Comparison of ENCODE assay signal across 17 cellular contexts in the genomic region with DNA sequence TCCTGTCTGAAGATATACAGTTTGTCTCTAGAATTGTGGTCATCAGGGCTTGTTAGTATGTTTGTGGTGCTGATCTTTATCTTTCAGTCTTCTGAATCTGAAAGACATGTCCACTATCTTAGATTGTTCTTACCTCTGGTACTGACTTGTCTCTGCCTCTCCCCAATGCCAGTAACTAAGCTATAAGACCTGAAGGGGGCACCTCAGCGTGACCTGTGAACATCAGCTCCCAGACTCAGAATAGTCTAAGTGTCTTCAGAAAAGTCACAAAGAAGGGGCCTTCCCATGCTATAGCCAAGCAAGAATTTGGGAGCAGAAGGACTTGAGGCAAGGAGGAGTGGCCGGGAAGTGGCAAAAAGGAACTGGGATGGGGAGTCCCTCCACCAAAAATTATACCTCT.
DNase-seq lines count a peak whose midpoint lies in the region; ATAC-seq and TF ChIP-seq lines count a peak whose summit lies in the region.
"Had no signal": no experiment of that assay in that cellular context is flagged by ENCODE, and none has a peak within 500 bp of the region (broad histone marks: within the 10 kb centered on the region; RNA-seq: fewer than 3 reads in every experiment).

No MANE protein-coding gene starts in this region.

- ATAC-seq in HG03280 (IDR thresholded peaks at IDR 0.05; ENCODE audit: unreplicated experiment): peak; percentile 65
- ATAC-seq: HCT116 had no signal

- intact Hi-C loops in stomach (cut with DNase I; ENCODE audit: low total_unique reads): no loop called here

- no peak overlapping the region for H3K9ac ChIP-seq in SU-DHL-6 (ENCODE audit: low read length)

- H4K20me1 ChIP-seq in SU-DHL-6 (ENCODE audit: low read depth, low read length): no peaks in the 10 kb centered on the region

- DNase-seq in GM12865 (ENCODE audit: low read depth): peak; percentile 8
- peak; percentile 4 for DNase-seq in germinal center (ENCODE audit: low spot score)
- DNase-seq in NCI-H2107 (lab: John Stamatoyannopoulos, UW): no peak
- DNase-seq in stomach: no peak
- no peak for DNase-seq in cerebellar cortex (ENCODE audit: low spot score)
- no peak for DNase-seq in NCI-H187 (lab: John Stamatoyannopoulos, UW)
- DNase-seq: Calu3; CD4-positive, alpha-beta T cell; EL; NCI-H1092 treated with DMSO at 0.1 percent for 48 hours; NCI-H187 treated with DMSO at 0.1 percent for 48 hours; NCI-H2171 treated with DMSO at 0.1 percent for 48 hours; NCI-H774; SIG-M5 had no signal

- peak overlapping the region; percentile 9 for H3K4me2 ChIP-seq in SU-DHL-6 (ENCODE audit: low read depth, low read length, poor library complexity, severe bottlenecking)

- no peak for TF ChIP-seq CTCF in GM12865 (IDR thresholded peaks at IDR 0.05; ENCODE audit: insufficient read depth, low read depth, low read length, missing control alignments)
- TF ChIP-seq CTCF in SU-DHL-6 (IDR thresholded peaks at IDR 0.05; ENCODE audit: insufficient read depth, low read length, poor library complexity, severe bottlenecking): peak; percentile 42
- TF ChIP-seq CTCF in stomach (IDR thresholded peaks at IDR 0.05): no peak

- no peak overlapping the region for H3K4me3 ChIP-seq in GM12865 (ENCODE audit: low read depth, low read length)
- no peak overlapping the region for H3K4me3 ChIP-seq in SU-DHL-6 (ENCODE audit: insufficient read depth, low read length, poor library complexity, severe bottlenecking)
- no peak overlapping the region for H3K4me3 ChIP-seq in stomach

- H3F3A ChIP-seq in SU-DHL-6 (ENCODE audit: insufficient read depth): no peaks in the 10 kb centered on the region

- no peaks in the 10 kb centered on the region for H3K4me1 ChIP-seq in stomach

- H3K27me3 ChIP-seq in SU-DHL-6 (ENCODE audit: low read length) (no peaks in the 10 kb centered on the region), stomach (no peaks in the 10 kb centered on the region)

- H3K9me3 ChIP-seq in SU-DHL-6 (ENCODE audit: insufficient read depth, low read length) (no peaks in the 10 kb centered on the region), stomach (no peaks in the 10 kb centered on the region)

- TF ChIP-seq EP300 in stomach (IDR thresholded peaks at IDR 0.05): no peak

- H3K27ac ChIP-seq in SU-DHL-6 (ENCODE audit: low read depth, low read length) (no peak overlapping the region), stomach (no peak overlapping the region)

- H3K79me2 ChIP-seq in SU-DHL-6 (ENCODE audit: insufficient read depth, low read length): no peaks in the 10 kb centered on the region

- H3K36me3 ChIP-seq in SU-DHL-6 (ENCODE audit: low read length) (no peaks in the 10 kb centered on the region), stomach (no peaks in the 10 kb centered on the region)

- no peaks in the 10 kb centered on the region for H3K9me2 ChIP-seq in SU-DHL-6 (replicated peaks; ENCODE audit: insufficient read depth, low read length)

- TF ChIP-seq POLR2A in stomach (IDR thresholded peaks at IDR 0.05): no peak

- WGBS in stomach, 5 donors: 71 to 88% (median 82%) methylated on average over 2 of the region's 2 CpGs

- H2AFZ ChIP-seq in SU-DHL-6 (ENCODE audit: low read depth, low read length, severe bottlenecking): no peak overlapping the region

Comparison
In these comparisons a context has a peak if more than half of its experiments do, and no peak if none do; other contexts are left out.
1. DNase-seq: peak in GM12865 (single experiment) and germinal center (single experiment); none in NCI-H2107 (single experiment), stomach (single experiment), cerebellar cortex (single experiment) and NCI-H187 (0 of 2).